ENCODE assay signal across 8 cellular contexts in genomic region chr16:2047330-2048115, GRCh38.
A peak's percentile ranks its signal among the peaks of the same experiment; 100 is the strongest.
DNase-seq lines count a peak whose midpoint lies in the region; ATAC-seq and TF ChIP-seq lines count a peak whose summit lies in the region.

NTHL1 (minus strand) TSS chr16:2047834; CDS start chr16:2047823, 11 bp downstream.
TSC2 (plus strand) TSS chr16:2047985; CDS start chr16:2048616, 631 bp downstream.

- H3K27me3 Mint-ChIP-seq in memory B cell = no peaks in the 10 kb centered on the region

- DNase-seq in CMK (ENCODE audit: low read depth) = peak; percentile 84
- peak; percentile 91 to 97 for DNase-seq in HL-60 (ENCODE audit: low read depth in 1 of 2, low spot score in 1 of 2)
- peak; percentile 44 for DNase-seq in NK-92 (lab: John Stamatoyannopoulos, UW; ENCODE audit: unreplicated experiment)
- peak; percentile 96 for DNase-seq in activated CD8-positive, alpha-beta memory T cell treated with anti-CD3 and anti-CD28 coated beads for 24 hours
- DNase-seq in effector memory CD4-positive, alpha-beta T cell = peak; percentile 82 to 90 (median 87)
- peak; percentile 90 to 94 for DNase-seq in memory B cell (ENCODE audit: low spot score in 2 of 2)
- DNase-seq in stimulated activated CD8-positive, alpha-beta memory T cell treated with anti-CD3 and anti-CD28 coated beads, Interleukin-12 subunit alpha, Interleukin-12 subunit beta, amount 100 ng/mL, for 24 hours (ENCODE audit: extremely low read depth) = peak; percentile 90

- no peak within 1 kb of the TSS for H3K27ac Mint-ChIP-seq in memory B cell

- H3K9me3 ChIP-seq in effector memory CD4-positive, alpha-beta T cell (ENCODE audit: control insufficient read depth, low read length) = no peaks in the 10 kb centered on the region

- peak; percentile 94 for ATAC-seq in GM19455 (IDR thresholded peaks at IDR 0.05; ENCODE audit: unreplicated experiment)
- ATAC-seq in memory B cell (ENCODE audit: low read depth) = peak; percentile 96

- H3K36me3 ChIP-seq in effector memory CD4-positive, alpha-beta T cell (ENCODE audit: control insufficient read depth, insufficient read depth, low read length) = peaks cover 5% of the 10 kb centered on the region

- H3K27me3 ChIP-seq in HL-60 (ENCODE audit: insufficient read depth, poor library complexity, severe bottlenecking) = no peaks in the 10 kb centered on the region
- no peaks in the 10 kb centered on the region for H3K27me3 ChIP-seq in effector memory CD4-positive, alpha-beta T cell (replicated peaks; ENCODE audit: control insufficient read depth, insufficient read depth, low read length, poor library complexity, severe bottlenecking)

- H3K36me3 Mint-ChIP-seq in memory B cell = peaks cover 5% of the 10 kb centered on the region

- H3K27ac ChIP-seq in HL-60 (replicated peaks) = peak within 1 kb of the TSS; percentile 46
- H3K27ac ChIP-seq in effector memory CD4-positive, alpha-beta T cell (ENCODE audit: insufficient read depth, low read length, poor library complexity, severe bottlenecking) = peak within 1 kb of the TSS; percentile 63

- H3K4me1 ChIP-seq in effector memory CD4-positive, alpha-beta T cell (ENCODE audit: control insufficient read depth, insufficient read depth, low read length, poor library complexity, severe bottlenecking) = peaks cover 17% of the 10 kb centered on the region

- peak within 1 kb of the TSS; percentile 77 for H3K4me3 ChIP-seq in HL-60 (replicated peaks; ENCODE audit: insufficient read depth, low read length)
- peak within 1 kb of the TSS; percentile 91 for H3K4me3 ChIP-seq in effector memory CD4-positive, alpha-beta T cell (ENCODE audit: insufficient read depth, low read depth, low read length, poor library complexity, severe bottlenecking)

- H3K9me3 Mint-ChIP-seq in memory B cell = no peaks in the 10 kb centered on the region

- peaks cover 15% of the 10 kb centered on the region for H3K4me1 Mint-ChIP-seq in memory B cell

- peak within 1 kb of the TSS; percentile 90 for H3K4me3 Mint-ChIP-seq in memory B cell

- no peak for TF ChIP-seq CTCF in HL-60 (IDR thresholded peaks at IDR 0.05; ENCODE audit: insufficient read depth, low read length)

Comparison
In these comparisons a context has a peak if more than half of its experiments do, and no peak if none do; other contexts are left out.
1. Peak in every context shown above with its lines: DNase-seq, ATAC-seq, H3K4me3 ChIP-seq and H3K27ac ChIP-seq.
2. DNase-seq: peak in every context shown above with its lines; median percentile 96 in activated CD8-positive, alpha-beta memory T cell treated with anti-CD3 and anti-CD28 coated beads for 24 hours; 94 in HL-60; 92 in memory B cell; 90 in stimulated activated CD8-positive, alpha-beta memory T cell treated with anti-CD3 and anti-CD28 coated beads, Interleukin-12 subunit alpha, Interleukin-12 subunit beta, amount 100 ng/mL, for 24 hours; 87 in effector memory CD4-positive, alpha-beta T cell; 84 in CMK; 44 in NK-92.